ENCODE assay signal across 8 cellular contexts in the genomic region with DNA sequence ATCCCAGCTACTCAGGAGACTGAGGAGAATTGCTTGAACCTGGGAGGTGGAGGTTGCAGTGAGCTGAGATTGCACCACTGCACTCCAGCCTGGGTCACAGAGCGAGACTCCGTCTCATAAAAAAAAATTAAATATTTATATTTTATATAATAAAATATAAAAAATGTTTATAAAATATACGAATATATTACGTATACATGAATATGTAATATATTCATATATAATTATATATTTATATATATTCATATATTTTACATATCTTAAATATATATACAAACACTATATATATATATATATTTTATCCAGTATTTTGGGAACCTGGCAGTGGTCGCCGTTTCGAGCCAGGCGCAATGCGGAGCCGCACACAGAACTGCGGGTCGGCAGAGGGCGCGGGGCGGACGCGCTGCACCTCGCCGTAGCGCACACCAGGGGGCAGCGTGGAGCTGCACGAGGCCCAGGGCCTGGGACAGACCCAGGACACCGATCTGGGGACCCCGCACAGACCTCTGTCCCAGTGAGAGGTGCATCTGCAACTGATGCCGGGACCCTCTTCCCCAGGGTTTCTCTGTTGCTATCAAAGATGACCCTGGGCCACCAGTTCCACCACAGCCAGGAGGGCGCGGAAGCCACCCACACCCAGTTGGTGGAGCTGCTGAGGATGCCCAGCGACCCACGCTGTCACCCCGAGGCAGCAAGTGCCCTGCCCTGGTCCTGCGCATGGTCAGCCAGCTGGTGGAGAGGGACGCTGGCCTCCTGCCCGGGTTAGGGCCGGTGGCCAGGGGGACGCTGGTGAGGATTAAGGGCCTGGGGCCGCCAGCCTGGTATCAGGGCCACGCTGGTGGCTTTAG. TPM values are rescaled to one million over a fixed set of nuclear protein-coding genes. Genes with fewer than 3 reads are reported as not detected.
A peak's percentile ranks its signal among the peaks of the same experiment; 100 is the strongest.
DNase-seq lines count a peak whose midpoint lies in the region; ATAC-seq, FAIRE-seq and TF ChIP-seq lines count a peak whose summit lies in the region.

No MANE protein-coding gene starts in this region.

- intact Hi-C loops in dorsolateral prefrontal cortex (cut with DNase I): loop anchor here (2.0 to 5.0 kb wide), 4 partner anchors 83 to 289 kb away; partner anchors contain the start of gene RADIL (in 1 of the 2)

- H2AK5ac ChIP-seq in mesendoderm (ENCODE audit: low read length): no peak overlapping the region

- no peak overlapping the region for H4K8ac ChIP-seq in mesendoderm (ENCODE audit: low read depth, low read length)

- H3K9me3 Mint-ChIP-seq in stimulated activated naive B cell treated with anti-CD40 and anti-IgM and Interleukin-4, amounts not matched to agents 10 μg/mL and 1 μg/mL and 100 μg/mL, for 72 hours: no peaks in the 10 kb centered on the region

- H3K4me3 ChIP-seq in AG04449 (ENCODE audit: low read depth, low read length) (no peak overlapping the region), dorsolateral prefrontal cortex (peak overlapping the region in 1 of 59 donors; percentile 6), mesendoderm (ENCODE audit: low read length) (no peak overlapping the region)

- CTCF ChIA-PET in AG04449 (lab: Yijun Ruan, JAX): interaction anchor here (0.7 to 6.5 kb wide), 17 partner anchors 8 to 377 kb away, joined by 3 to 81 read pairs (median 4); partner anchors contain the start of gene RADIL

- peak overlapping the region in 8 of 59 donors; percentile 9 to 57 (median 36) for H3K27ac ChIP-seq in dorsolateral prefrontal cortex
- H3K27ac ChIP-seq in mesendoderm (ENCODE audit: low read depth, low read length): no peak overlapping the region

- no peaks in the 10 kb centered on the region for H3K27me3 ChIP-seq in dorsolateral prefrontal cortex
- H3K27me3 ChIP-seq in mesendoderm (ENCODE audit: insufficient read depth, low read length, poor library complexity): no peaks in the 10 kb centered on the region

- WGBS in mesendoderm (ENCODE audit: extremely low coverage, insufficient coverage, low lambda C conversion rate): no CpG with 5 or more reads among the region's 37 CpGs

- no peak overlapping the region for H4K5ac ChIP-seq in mesendoderm (ENCODE audit: low read length)

- no peak overlapping the region for H3K4me2 ChIP-seq in mesendoderm (ENCODE audit: low read length)

- no peak for TF ChIP-seq EP300 in Ishikawa (IDR thresholded peaks at IDR 0.05; ENCODE audit: borderline replicate concordance)

- DNase-seq in AG04449 (ENCODE audit: low read depth, low spot score): no peak
- DNase-seq in GM18507 (ENCODE audit: extremely low spot score, insufficient read length, low read depth): peak; percentile 57
- DNase-seq in activated CD4-positive, alpha-beta T cell treated with anti-CD3 and anti-CD28 coated beads for 4 hours: peak; percentile 38 to 51
- DNase-seq in dorsolateral prefrontal cortex: peak in 7 of 10 donors; percentile 21 to 79 (median 49)
- DNase-seq in mesendoderm: peak; percentile 67
- peak; percentile 49 for DNase-seq in stimulated activated naive B cell treated with anti-CD40 and anti-IgM and Interleukin-4, amounts not matched to agents 10 μg/mL and 1 μg/mL and 100 μg/mL, for 72 hours

- peak; percentile 70 for FAIRE-seq in GM18507 (lab: Jason Lieb, UNC)

- H3K27ac Mint-ChIP-seq in stimulated activated naive B cell treated with anti-CD40 and anti-IgM and Interleukin-4, amounts not matched to agents 10 μg/mL and 1 μg/mL and 100 μg/mL, for 72 hours: no peak overlapping the region

- peaks cover 7 to 10% of the 10 kb centered on the region in 2 donors for H3K4me1 Mint-ChIP-seq in stimulated activated naive B cell treated with anti-CD40 and anti-IgM and Interleukin-4, amounts not matched to agents 10 μg/mL and 1 μg/mL and 100 μg/mL, for 72 hours

- no peak overlapping the region for H3K18ac ChIP-seq in mesendoderm (ENCODE audit: low read length)

- peaks cover 13 to 14% of the 10 kb centered on the region in 2 donors for H3K36me3 Mint-ChIP-seq in stimulated activated naive B cell treated with anti-CD40 and anti-IgM and Interleukin-4, amounts not matched to agents 10 μg/mL and 1 μg/mL and 100 μg/mL, for 72 hours

- H3K4me1 ChIP-seq in mesendoderm (ENCODE audit: control insufficient read depth, low read depth, low read length): no peaks in the 10 kb centered on the region

- no peak overlapping the region for H3K4me3 Mint-ChIP-seq in stimulated activated naive B cell treated with anti-CD40 and anti-IgM and Interleukin-4, amounts not matched to agents 10 μg/mL and 1 μg/mL and 100 μg/mL, for 72 hours

- no peak overlapping the region for H2BK5ac ChIP-seq in mesendoderm (ENCODE audit: low read length)

- no peak overlapping the region for H3K56ac ChIP-seq in mesendoderm (ENCODE audit: low read length)

- peak; percentile 80 to 83 for ATAC-seq in stimulated activated naive B cell treated with anti-CD40 and anti-IgM and Interleukin-4, amounts not matched to agents 10 μg/mL and 1 μg/mL and 100 μg/mL, for 72 hours (replicated peaks)
- no peak for ATAC-seq in HG02938 (IDR thresholded peaks at IDR 0.05; ENCODE audit: unreplicated experiment)

- POLR2A ChIA-PET in AG04449 (lab: Yijun Ruan, JAX): no interaction called here

- H3K79me1 ChIP-seq in mesendoderm (ENCODE audit: low read length): no peaks in the 10 kb centered on the region

- no peaks in the 10 kb centered on the region for H3K79me2 ChIP-seq in mesendoderm (ENCODE audit: control insufficient read depth, insufficient read depth, low read length)

- no peaks in the 10 kb centered on the region for H3K36me3 ChIP-seq in mesendoderm (ENCODE audit: control insufficient read depth, insufficient read depth, low read length)

- TF ChIP-seq CTCF in AG04449 (IDR thresholded peaks at IDR 0.05; ENCODE audit: insufficient read depth, low read length, missing control alignments) (peak; percentile 99), dorsolateral prefrontal cortex (IDR thresholded peaks at IDR 0.05 in 54 of 56, conservative IDR thresholded peaks at IDR 0.05 in 2 of 56; ENCODE audit: low read depth in 1 of 56, partially characterized antibody in 56 of 56) (peak; percentile 60 to 98 (median 88))

- TF ChIP-seq RAD21 in Ishikawa (IDR thresholded peaks at IDR 0.05; ENCODE audit: low read depth): peak; percentile 82

- no peak overlapping the region for H3K23ac ChIP-seq in mesendoderm (ENCODE audit: low read length)

- no peak overlapping the region for H2BK120ac ChIP-seq in mesendoderm (ENCODE audit: low read depth, low read length)

- no peak overlapping the region for H2BK15ac ChIP-seq in mesendoderm (replicated peaks; ENCODE audit: low read depth)

- no peak overlapping the region for H3K9ac ChIP-seq in mesendoderm (ENCODE audit: low read length)

- H3K27me3 Mint-ChIP-seq in stimulated activated naive B cell treated with anti-CD40 and anti-IgM and Interleukin-4, amounts not matched to agents 10 μg/mL and 1 μg/mL and 100 μg/mL, for 72 hours: no peaks in the 10 kb centered on the region

- H3K4ac ChIP-seq in mesendoderm (ENCODE audit: low read depth, low read length): no peak overlapping the region

TF ChIP-seq in Ishikawa, 13 proteins besides CTCF, POLR2A, EP300 and RAD21:
- no peak for TF ChIP-seq TCF12 (IDR thresholded peaks at IDR 0.05; ENCODE audit: low read depth)
- TF ChIP-seq, protein P1, sequence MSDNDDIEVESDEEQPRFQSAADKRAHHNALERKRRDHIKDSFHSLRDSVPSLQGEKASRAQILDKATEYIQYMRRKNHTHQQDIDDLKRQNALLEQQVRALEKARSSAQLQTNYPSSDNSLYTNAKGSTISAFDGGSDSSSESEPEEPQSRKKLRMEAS (IDR thresholded peaks at IDR 0.05): peak; percentile 41; the same call in 1 of the 2 replicates
TF ChIP-seq in Ishikawa: peak in this region for 1.

RNA-seq across cellular contexts. Expression of gene AP5Z1, which starts 22.7 kb away (rescaled TPM):
- total RNA-seq in dorsolateral prefrontal cortex: 10 to 100 TPM; 24.1 to 55.6 (median 34.6) TPM
- polyA plus RNA-seq in mesendoderm (2013, experiment 1 of 2): 12.6 TPM
- 13.0 TPM for polyA plus RNA-seq in mesendoderm (2013, experiment 2 of 2)
